In the genomic region with DNA sequence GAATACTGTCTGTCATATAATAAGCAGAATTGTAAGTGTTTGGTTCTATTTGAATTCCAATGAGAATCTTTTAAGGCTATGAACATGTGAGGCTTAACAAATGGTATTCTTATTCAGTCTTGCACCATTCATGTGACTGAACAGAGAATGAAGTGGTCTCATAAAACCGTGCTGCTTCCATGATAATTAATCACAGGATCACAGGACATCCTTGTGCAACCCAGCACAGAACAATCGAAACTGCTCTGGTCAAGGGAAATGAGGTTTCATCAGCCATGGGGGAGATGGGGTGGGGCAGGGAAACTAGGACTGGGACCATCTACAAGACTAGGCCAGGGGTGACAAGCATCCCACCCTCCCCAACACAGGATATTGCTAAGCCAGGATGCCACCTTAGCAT, we compare ENCODE assay signal across 19 cellular contexts. TPM values are rescaled to one million over a fixed set of nuclear protein-coding genes. Genes with fewer than 3 reads are reported as not detected.
DNase-seq lines count a peak whose midpoint lies in the region; ATAC-seq, FAIRE-seq and TF ChIP-seq lines count a peak whose summit lies in the region.
"Had no signal": no experiment of that assay in that cellular context is flagged by ENCODE, and none has a peak within 500 bp of the region (broad histone marks: within the 10 kb centered on the region; RNA-seq: fewer than 3 reads in every experiment).

No MANE protein-coding gene starts in this region.

- intact Hi-C loops in K562 (cut with micrococcal nuclease) (no loop called here), gastrocnemius medialis (cut with DNase I; ENCODE audit: low total_unique reads) (no loop called here)

- no peak overlapping the region for H3K4me2 ChIP-seq in K562 (ENCODE audit: insufficient read depth, low read length)
- H3K4me2 ChIP-seq: SK-N-SH had no signal

- FAIRE-seq in K562 (lab: Jason Lieb, UNC), result peak; percentile 19
- FAIRE-seq: G401.6, GM12892, H54 had no signal

- TF ChIP-seq CTCF in K562 (IDR thresholded peaks at IDR 0.05 in 2 of 3, conservative IDR thresholded peaks at IDR 0.05 in 1 of 3; ENCODE audit: insufficient read depth in 2 of 3, low read depth in 1 of 3, low read length in 3 of 3) (no peak), foreskin fibroblast (IDR thresholded peaks at IDR 0.05; ENCODE audit: low read depth, low read length) (no peak), gastrocnemius medialis (IDR thresholded peaks at IDR 0.05 in 4 of 5, conservative IDR thresholded peaks at IDR 0.05 in 1 of 5) (no peak)

- peak; percentile 26 for DNase-seq in NOMO-1 treated with DMSO at 0.1 percent for 48 hours (lab: John Stamatoyannopoulos, UW; ENCODE audit: unreplicated experiment)
- no peak for DNase-seq in NOMO-1 treated with dmso at 0.1 percent for 144 hours (lab: John Stamatoyannopoulos, UW; ENCODE audit: unreplicated experiment)
- no peak for DNase-seq in K562 (ENCODE audit: extremely low read depth in 1 of 4, low spot score in 3 of 4)
- peak; percentile 58 to 75 for DNase-seq in foreskin fibroblast
- no peak for DNase-seq in gastrocnemius medialis
- no peak for DNase-seq in T-helper 9 cell
- no peak for DNase-seq in NCI-H69 (lab: John Stamatoyannopoulos, UW)
- DNase-seq: 8988T; CD4-positive, CD25-positive, alpha-beta regulatory T cell; DMS79; NCI-H1048; NCI-H226; NCI-H526 treated with DMSO at 0.1 percent for 48 hours; SK-N-SH had no signal

- no peak overlapping the region for H2AFZ ChIP-seq in K562 (ENCODE audit: low read depth, low read length)

- no peaks in the 10 kb centered on the region for H3K79me2 ChIP-seq in K562 (ENCODE audit: control insufficient read depth, insufficient read depth, low read length)

- TF ChIP-seq RAD21 in K562 (CRISPR knock-in tag; conservative IDR thresholded peaks at IDR 0.05 in 1 of 2, IDR thresholded peaks at IDR 0.05 in 1 of 2), result no peak

- H4K20me1 ChIP-seq in K562 (replicated peaks; ENCODE audit: control insufficient read depth, insufficient read depth, low read length), result no peaks in the 10 kb centered on the region

- H3K4me3 ChIP-seq in K562 (no peak overlapping the region), foreskin fibroblast (ENCODE audit: low read depth in 1 of 2, low read length in 2 of 2) (no peak overlapping the region), gastrocnemius medialis (no peak overlapping the region)

- no peak for TF ChIP-seq EP300 in K562 (IDR thresholded peaks at IDR 0.05; ENCODE audit: low read length)

- H3K27ac ChIP-seq in K562 (ENCODE audit: extremely low read depth, low read depth, low read length) (no peak overlapping the region), gastrocnemius medialis (no peak overlapping the region)

- no peaks in the 10 kb centered on the region for H3K27me3 ChIP-seq in K562 (ENCODE audit: control insufficient read depth in 2 of 2, insufficient read depth in 2 of 2, low read length in 2 of 2)
- H3K27me3 ChIP-seq in gastrocnemius medialis, result no peaks in the 10 kb centered on the region

- in situ Hi-C loops in K562 (cut with MboI), result no loop called here
- in situ Hi-C loops in gastrocnemius medialis (cut with MboI; ENCODE audit: low sequenced_read_pairs in 4 of 4), result loop anchor here in 1 of 4 donors (10.0 kb wide), 1 partner anchor 50 kb away; a partner anchor contains a TSS

- whole genome bisulfite sequencing in K562 (ENCODE audit: insufficient coverage, low coverage, missing lambda C conversion rate), result 20% methylated on average over 2 of the region's 2 CpGs

- BruUV-seq in K562 (replicated peaks; lab: Mats Ljungman, UMichigan), result no TSS peak

- CTCF ChIA-PET in K562 (lab: Yijun Ruan, JAX; ENCODE audit: low intra/inter-chr PET ratio), result no interaction called here

- H3K9me3 ChIP-seq in K562 (replicated peaks; ENCODE audit: control insufficient read depth, insufficient read depth, low read depth, low read length) (no peaks in the 10 kb centered on the region), gastrocnemius medialis (no peaks in the 10 kb centered on the region)
- H3K9me3 ChIP-seq: SK-N-SH had no signal

- H3K9me1 ChIP-seq in K562 (ENCODE audit: control insufficient read depth, insufficient read depth, low read length), result no peaks in the 10 kb centered on the region

- H3K4me1 ChIP-seq in K562 (replicated peaks in 1 of 2; ENCODE audit: control insufficient read depth in 2 of 2, insufficient read depth in 2 of 2, low read length in 2 of 2) (peaks cover 0 to under 1% of the 10 kb centered on the region in 2 experiments; a peak in 2 of 5 replicates), gastrocnemius medialis (peaks cover 3% of the 10 kb centered on the region in 2 donors)

- ATAC-seq in K562 (no peak), GM21576 (IDR thresholded peaks at IDR 0.05; ENCODE audit: unreplicated experiment) (no peak), gastrocnemius medialis (no peak)
- ATAC-seq: Right ventricle myocardium inferior had no signal

- POLR2A ChIA-PET in K562 (lab: Yijun Ruan, JAX), result interaction anchor here (1.4 kb wide), 1 partner anchor 10 kb away, joined by 6 read pairs; no protein-coding TSS in a partner anchor

- H3K36me3 ChIP-seq in K562 (ENCODE audit: control insufficient read depth, insufficient read depth, low read length), result no peaks in the 10 kb centered on the region
- H3K36me3 ChIP-seq in gastrocnemius medialis, result no peaks in the 10 kb centered on the region

- TF ChIP-seq POLR2A in K562 (conservative IDR thresholded peaks at IDR 0.05) (no peak), gastrocnemius medialis (IDR thresholded peaks at IDR 0.05) (no peak)

- no peak overlapping the region for H3K9ac ChIP-seq in K562 (ENCODE audit: insufficient read depth in 1 of 2, low read depth in 2 of 2, low read length in 2 of 2)
- H3K9ac ChIP-seq: SK-N-SH had no signal

RNA-seq across cellular contexts. Expression of a gene that starts 6.0 kb away (rescaled TPM):
- total RNA-seq in K562 (2011; cell fraction: chromatin; rRNA removed; ENCODE audit: low replicate concordance), result 0.19 TPM in 1 of 2 replicates, not detected in the other
- total RNA-seq in K562 (2011; cell fraction: nucleolus; rRNA removed), result not detected in 2 replicates
- total RNA-seq in K562 (2011; cell fraction: nucleoplasm; rRNA removed), result 0.15 TPM in 1 of 2 replicates, not detected in the other
- total RNA-seq in K562 (2014; rRNA removed) (0.33 TPM in 1 of 2 replicates, not detected in the other), K562 (2014; rRNA removed; fragmentation: Illumina TruSeq; extraction: Trizol) (0.64 and 0.98 TPM in 2 replicates), K562 (2015; rRNA removed; fragmentation: Illumina TruSeq; extraction: Trizol) (0.68 and 0.76 TPM in 2 replicates), K562 (2021) (0.47 and 0.87 TPM in 2 replicates), gastrocnemius medialis (1 to 10 TPM in 3 of 4 donors, under 1 TPM in 1; 0.64 to 2.9 (median 1.3) TPM)
- polyA plus RNA-seq in K562 (2011; rRNA removed) (0.36 and 1.1 TPM in 2 replicates), K562 (2014; fragmentation: Illumina TruSeq; extraction: Trizol) (0.35 and 0.49 TPM in 2 replicates), K562 (2014; fragmentation: Nextera tagmentation; extraction: Ambion mirVana) (under 1 TPM; 0.13 to 0.14 TPM), K562 (2014; rRNA removed) (0.03 and 1.5 TPM in 2 replicates)
- 0.09 and 0.29 TPM in 2 replicates for polyA plus RNA-seq in K562 (2011; cell fraction: cytosol; rRNA removed)
- 0.10 and 0.37 TPM in 2 replicates for polyA plus RNA-seq in K562 (2011; cell fraction: nucleus; rRNA removed)
- 0.72 and 2.6 TPM in 2 replicates for polyA plus RNA-seq in K562 (2012)
- polyA minus RNA-seq in K562 (2011; rRNA and poly(A)+ RNA removed), result 0.42 and 1.3 TPM in 2 replicates
- not detected in 2 replicates for polyA minus RNA-seq in K562 (2011; cell fraction: cytosol; rRNA and poly(A)+ RNA removed)
- 0.27 TPM in 1 of 2 replicates, not detected in the other for polyA minus RNA-seq in K562 (2011; cell fraction: nucleus; rRNA and poly(A)+ RNA removed)

RNA-seq across cellular contexts. Expression of a gene that starts 6.1 kb away (rescaled TPM):
- total RNA-seq in K562 (2011; cell fraction: chromatin; rRNA removed; ENCODE audit: low replicate concordance), result 40.0 and 130 TPM in 2 replicates
- total RNA-seq in K562 (2011; cell fraction: nucleolus; rRNA removed), result 68.9 and 90.7 TPM in 2 replicates
- total RNA-seq in K562 (2011; cell fraction: nucleoplasm; rRNA removed), result 59.2 and 61.0 TPM in 2 replicates
- 20.8 and 23.9 TPM in 2 replicates for total RNA-seq in K562 (2014; rRNA removed)
- total RNA-seq in K562 (2014; rRNA removed; fragmentation: Illumina TruSeq; extraction: Trizol), result 8.8 and 14.5 TPM in 2 replicates
- total RNA-seq in K562 (2015; rRNA removed; fragmentation: Illumina TruSeq; extraction: Trizol), result 16.8 and 18.1 TPM in 2 replicates
- total RNA-seq in K562 (2021), result 20.4 TPM in 2 replicates
- 14.8 and 18.3 TPM in 2 replicates for polyA plus RNA-seq in K562 (2011; rRNA removed)
- polyA plus RNA-seq in K562 (2011; cell fraction: cytosol; rRNA removed), result 15.1 and 22.6 TPM in 2 replicates
- 61.2 and 64.9 TPM in 2 replicates for polyA plus RNA-seq in K562 (2011; cell fraction: nucleus; rRNA removed)
- polyA plus RNA-seq in K562 (2012), result 14.3 and 17.2 TPM in 2 replicates
- 20.5 TPM in 2 replicates for polyA plus RNA-seq in K562 (2014; fragmentation: Illumina TruSeq; extraction: Trizol)
- polyA plus RNA-seq in K562 (2014; fragmentation: Nextera tagmentation; extraction: Ambion mirVana), result 1 to 10 TPM in 1 of 2 experiments, under 1 TPM in 1; 0.13 to 1.2 TPM
- 19.3 and 21.8 TPM in 2 replicates for polyA plus RNA-seq in K562 (2014; rRNA removed)
- polyA minus RNA-seq in K562 (2011; rRNA and poly(A)+ RNA removed), result 25.8 and 28.5 TPM in 2 replicates
- polyA minus RNA-seq in K562 (2011; cell fraction: cytosol; rRNA and poly(A)+ RNA removed), result 8.1 and 12.0 TPM in 2 replicates
- polyA minus RNA-seq in K562 (2011; cell fraction: nucleus; rRNA and poly(A)+ RNA removed), result 43.4 and 53.0 TPM in 2 replicates
- 1 to 10 TPM; 3.9 to 7.7 (median 5.9) TPM for total RNA-seq in gastrocnemius medialis

RNA-seq across cellular contexts. Expression of a gene that starts 21.1 kb away (rescaled TPM):
- 67.8 and 124 TPM in 2 replicates for total RNA-seq in K562 (2011; cell fraction: chromatin; rRNA removed; ENCODE audit: low replicate concordance)
- 63.3 and 63.4 TPM in 2 replicates for total RNA-seq in K562 (2011; cell fraction: nucleolus; rRNA removed)
- 56.3 and 70.8 TPM in 2 replicates for total RNA-seq in K562 (2011; cell fraction: nucleoplasm; rRNA removed)
- total RNA-seq in K562 (2014; rRNA removed) (7.0 and 10.5 TPM in 2 replicates), K562 (2014; rRNA removed; fragmentation: Illumina TruSeq; extraction: Trizol) (3.0 and 3.7 TPM in 2 replicates), K562 (2015; rRNA removed; fragmentation: Illumina TruSeq; extraction: Trizol) (4.6 and 5.3 TPM in 2 replicates), K562 (2021) (11.0 and 12.3 TPM in 2 replicates), gastrocnemius medialis (10 to 100 TPM in 1 of 4 donors, 1 to 10 TPM in 3; 6.0 to 11.6 (median 8.0) TPM)
- polyA plus RNA-seq in K562 (2011; rRNA removed) (11.5 and 11.6 TPM in 2 replicates), K562 (2014; fragmentation: Illumina TruSeq; extraction: Trizol) (8.4 and 9.0 TPM in 2 replicates), K562 (2014; fragmentation: Nextera tagmentation; extraction: Ambion mirVana) (under 1 TPM; 0.07 to 0.15 TPM), K562 (2014; rRNA removed) (11.5 and 15.2 TPM in 2 replicates)
- 5.4 and 9.1 TPM in 2 replicates for polyA plus RNA-seq in K562 (2011; cell fraction: cytosol; rRNA removed)
- polyA plus RNA-seq in K562 (2011; cell fraction: nucleus; rRNA removed), result 72.2 and 124 TPM in 2 replicates
- 10.9 and 26.0 TPM in 2 replicates for polyA plus RNA-seq in K562 (2012)
- polyA minus RNA-seq in K562 (2011; rRNA and poly(A)+ RNA removed), result 3.5 and 4.8 TPM in 2 replicates
- 3.5 and 5.0 TPM in 2 replicates for polyA minus RNA-seq in K562 (2011; cell fraction: cytosol; rRNA and poly(A)+ RNA removed)
- 12.9 and 14.9 TPM in 2 replicates for polyA minus RNA-seq in K562 (2011; cell fraction: nucleus; rRNA and poly(A)+ RNA removed)

RNA-seq across cellular contexts. Expression of a gene that starts 48.6 kb away (rescaled TPM):
- total RNA-seq in K562 (2011; cell fraction: chromatin; rRNA removed; ENCODE audit: low replicate concordance), result 7.0 and 15.8 TPM in 2 replicates
- total RNA-seq in K562 (2011; cell fraction: nucleolus; rRNA removed), result 5.2 and 5.5 TPM in 2 replicates
- total RNA-seq in K562 (2011; cell fraction: nucleoplasm; rRNA removed), result 7.4 and 8.9 TPM in 2 replicates
- total RNA-seq in K562 (2014; rRNA removed), result 8.3 and 9.3 TPM in 2 replicates
- total RNA-seq in K562 (2014; rRNA removed; fragmentation: Illumina TruSeq; extraction: Trizol), result 13.4 and 13.7 TPM in 2 replicates
- 15.8 and 16.7 TPM in 2 replicates for total RNA-seq in K562 (2015; rRNA removed; fragmentation: Illumina TruSeq; extraction: Trizol)
- 8.5 TPM in 2 replicates for total RNA-seq in K562 (2021)
- 3.8 and 4.3 TPM in 2 replicates for polyA plus RNA-seq in K562 (2011; rRNA removed)
- polyA plus RNA-seq in K562 (2011; cell fraction: cytosol; rRNA removed), result 2.6 and 3.1 TPM in 2 replicates
- polyA plus RNA-seq in K562 (2011; cell fraction: nucleus; rRNA removed), result 3.7 and 4.5 TPM in 2 replicates
- 5.4 and 5.5 TPM in 2 replicates for polyA plus RNA-seq in K562 (2012)
- polyA plus RNA-seq in K562 (2014; fragmentation: Illumina TruSeq; extraction: Trizol), result 8.2 and 10.1 TPM in 2 replicates
- polyA plus RNA-seq in K562 (2014; fragmentation: Nextera tagmentation; extraction: Ambion mirVana), result 1 to 10 TPM; 2.0 to 2.5 TPM
- 5.3 TPM in 2 replicates for polyA plus RNA-seq in K562 (2014; rRNA removed)
- polyA minus RNA-seq in K562 (2011; rRNA and poly(A)+ RNA removed), result 7.6 and 7.9 TPM in 2 replicates
- polyA minus RNA-seq in K562 (2011; cell fraction: cytosol; rRNA and poly(A)+ RNA removed), result 4.4 and 5.5 TPM in 2 replicates
- 4.2 and 7.4 TPM in 2 replicates for polyA minus RNA-seq in K562 (2011; cell fraction: nucleus; rRNA and poly(A)+ RNA removed)
- 10 to 100 TPM in 1 of 4 donors, 1 to 10 TPM in 3; 3.7 to 10.5 (median 6.1) TPM for total RNA-seq in gastrocnemius medialis

RNA-seq across cellular contexts. Expression of a gene that starts 52.2 kb away (rescaled TPM):
- 114 and 222 TPM in 2 replicates for total RNA-seq in K562 (2011; cell fraction: chromatin; rRNA removed; ENCODE audit: low replicate concordance)
- total RNA-seq in K562 (2011; cell fraction: nucleolus; rRNA removed), result 162 and 212 TPM in 2 replicates
- total RNA-seq in K562 (2011; cell fraction: nucleoplasm; rRNA removed), result 243 and 317 TPM in 2 replicates
- total RNA-seq in K562 (2014; rRNA removed), result 79.5 and 92.7 TPM in 2 replicates
- total RNA-seq in K562 (2014; rRNA removed; fragmentation: Illumina TruSeq; extraction: Trizol), result 121 and 134 TPM in 2 replicates
- 191 and 199 TPM in 2 replicates for total RNA-seq in K562 (2015; rRNA removed; fragmentation: Illumina TruSeq; extraction: Trizol)
- total RNA-seq in K562 (2021), result 164 and 169 TPM in 2 replicates
- 317 and 349 TPM in 2 replicates for polyA plus RNA-seq in K562 (2011; rRNA removed)
- polyA plus RNA-seq in K562 (2011; cell fraction: cytosol; rRNA removed), result 107 and 156 TPM in 2 replicates
- 302 and 407 TPM in 2 replicates for polyA plus RNA-seq in K562 (2011; cell fraction: nucleus; rRNA removed)
- polyA plus RNA-seq in K562 (2012), result 177 and 329 TPM in 2 replicates
- 186 and 188 TPM in 2 replicates for polyA plus RNA-seq in K562 (2014; fragmentation: Illumina TruSeq; extraction: Trizol)
- polyA plus RNA-seq in K562 (2014; fragmentation: Nextera tagmentation; extraction: Ambion mirVana), result 100 to 1,000 TPM; 165 to 179 TPM
- 117 and 143 TPM in 2 replicates for polyA plus RNA-seq in K562 (2014; rRNA removed)
- 159 and 195 TPM in 2 replicates for polyA minus RNA-seq in K562 (2011; rRNA and poly(A)+ RNA removed)
- polyA minus RNA-seq in K562 (2011; cell fraction: cytosol; rRNA and poly(A)+ RNA removed), result 154 and 189 TPM in 2 replicates
- polyA minus RNA-seq in K562 (2011; cell fraction: nucleus; rRNA and poly(A)+ RNA removed), result 130 and 232 TPM in 2 replicates
- total RNA-seq in gastrocnemius medialis, result 100 to 1,000 TPM in 3 of 4 donors, 10 to 100 TPM in 1; 50.1 to 134 (median 117) TPM

Comparison
In these comparisons a context has a peak if more than half of its experiments do, and no peak if none do; other contexts are left out.
1. DNase-seq: peak in NOMO-1 treated with DMSO at 0.1 percent for 48 hours (single experiment) and foreskin fibroblast (2 of 2); none in NOMO-1 treated with dmso at 0.1 percent for 144 hours (single experiment), K562 (0 of 4), gastrocnemius medialis (0 of 2), T-helper 9 cell (single experiment) and NCI-H69 (single experiment).